Comparison of ENCODE assay signal across 8 cellular contexts in the genomic region with DNA sequence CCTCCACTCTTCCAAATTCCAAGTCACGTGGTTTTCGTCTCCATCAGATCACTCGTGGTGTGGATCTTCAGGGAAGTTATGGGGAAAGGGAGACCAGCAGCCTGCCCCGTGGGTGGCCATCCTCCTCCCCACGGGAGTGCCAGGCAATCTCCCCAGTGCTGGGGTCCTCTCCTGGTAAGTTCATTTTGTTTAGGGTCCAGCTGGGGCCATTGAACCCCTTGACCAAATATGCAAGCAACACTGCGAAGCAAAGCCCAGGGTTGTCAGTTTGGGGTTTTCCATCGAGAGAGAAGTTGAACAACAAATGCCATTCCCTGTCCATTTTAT. TPM values are rescaled to one million over a fixed set of nuclear protein-coding genes. Genes with fewer than 3 reads are reported as not detected.
DNase-seq lines count a peak whose midpoint lies in the region; ATAC-seq and TF ChIP-seq lines count a peak whose summit lies in the region.

No MANE protein-coding gene starts in this region.

- peak overlapping the region; percentile 93 for H3K4me3 Mint-ChIP-seq in mesothelial cell of epicardium

- intact Hi-C loops in left cardiac atrium (cut with DNase I), result loop anchor here in 1 of 2 donors (2.0 kb wide), 1 partner anchor 41 kb away; no protein-coding TSS in a partner anchor
- intact Hi-C loops in breast epithelium (cut with DNase I; ENCODE audit: low total_unique reads), result no loop called here
- intact Hi-C loops in uterus (cut with DNase I; ENCODE audit: low total_unique reads), result no loop called here

- no peaks in the 10 kb centered on the region for H3K36me3 ChIP-seq in right atrium auricular region
- H3K36me3 ChIP-seq in breast epithelium, result no peaks in the 10 kb centered on the region
- H3K36me3 ChIP-seq in uterus, result no peaks in the 10 kb centered on the region

- TF ChIP-seq POLR2A in breast epithelium (IDR thresholded peaks at IDR 0.05) (no peak), uterus (IDR thresholded peaks at IDR 0.05) (no peak)

- peaks cover 0 to 36% of the 10 kb centered on the region in 2 donors for H3K4me1 ChIP-seq in right atrium auricular region
- peaks cover 0 to 2% of the 10 kb centered on the region in 2 donors for H3K4me1 ChIP-seq in breast epithelium
- peaks cover 0 to 6% of the 10 kb centered on the region in 2 donors for H3K4me1 ChIP-seq in uterus

- peak overlapping the region; percentile 90 to 93 for H3K27ac ChIP-seq in right atrium auricular region
- H3K27ac ChIP-seq in breast epithelium, result peak overlapping the region; percentile 90 to 95
- H3K27ac ChIP-seq in uterus, result peak overlapping the region; percentile 83 to 87

- H3K27me3 Mint-ChIP-seq in mesothelial cell of epicardium (ENCODE audit: low read depth), result peaks cover 16% of the 10 kb centered on the region

- no peaks in the 10 kb centered on the region for H3K9me3 Mint-ChIP-seq in mesothelial cell of epicardium

- H3K4me3 ChIP-seq in right atrium auricular region (peak overlapping the region; percentile 66 to 90), breast epithelium (peak overlapping the region; percentile 85 to 92 (median 92)), uterus (peak overlapping the region; percentile 88 to 96)

- H3K27ac Mint-ChIP-seq in mesothelial cell of epicardium, result peak overlapping the region; percentile 82

- H3K9me3 ChIP-seq in right atrium auricular region (no peaks in the 10 kb centered on the region), breast epithelium (no peaks in the 10 kb centered on the region), uterus (no peaks in the 10 kb centered on the region)

- H3K27me3 ChIP-seq in right atrium auricular region, result no peaks in the 10 kb centered on the region
- no peaks in the 10 kb centered on the region for H3K27me3 ChIP-seq in breast epithelium
- H3K27me3 ChIP-seq in uterus, result no peaks in the 10 kb centered on the region

- ATAC-seq in left cardiac atrium (no peak), HG03159 (IDR thresholded peaks at IDR 0.05; ENCODE audit: unreplicated experiment) (no peak)

- no peak for DNase-seq in right atrium auricular region (ENCODE audit: low spot score)
- no peak for DNase-seq in left cardiac atrium
- DNase-seq in breast epithelium (ENCODE audit: low spot score in 2 of 2), result no peak
- DNase-seq in mesothelial cell of epicardium (ENCODE audit: low spot score in 2 of 2, unreplicated experiment in 2 of 2), result no peak
- DNase-seq in uterus, result no peak
- DNase-seq in NCI-H345 treated with DMSO at 0.1 percent for 48 hours (lab: John Stamatoyannopoulos, UW; ENCODE audit: unreplicated experiment), result no peak
- DNase-seq in RKO (ENCODE audit: low spot score), result no peak

- peaks cover 32% of the 10 kb centered on the region for H3K4me1 Mint-ChIP-seq in mesothelial cell of epicardium

- H3K36me3 Mint-ChIP-seq in mesothelial cell of epicardium, result no peaks in the 10 kb centered on the region

- no peak for TF ChIP-seq CTCF in right atrium auricular region (IDR thresholded peaks at IDR 0.05)
- no peak for TF ChIP-seq CTCF in breast epithelium (IDR thresholded peaks at IDR 0.05)
- no peak for TF ChIP-seq CTCF in mesothelial cell of epicardium (IDR thresholded peaks at IDR 0.05; ENCODE audit: unreplicated experiment)
- no peak for TF ChIP-seq CTCF in uterus (IDR thresholded peaks at IDR 0.05)

RNA-seq across cellular contexts. Expression of a gene that starts 4.1 kb away (rescaled TPM):
- total RNA-seq in right atrium auricular region, result 10 to 100 TPM; 52.3 to 52.5 TPM
- 10 to 100 TPM; 30.4 to 39.2 TPM for total RNA-seq in left cardiac atrium
- 10 to 100 TPM; 26.9 to 38.3 (median 30.4) TPM for total RNA-seq in breast epithelium
- 54.6 to 58.5 TPM (median 57.2 TPM) in 3 replicates for total RNA-seq in mesothelial cell of epicardium
- 10 to 100 TPM; 33.7 to 39.8 (median 38.3) TPM for total RNA-seq in uterus
